ENCODE assay signal across 23 cellular contexts in the genomic region with DNA sequence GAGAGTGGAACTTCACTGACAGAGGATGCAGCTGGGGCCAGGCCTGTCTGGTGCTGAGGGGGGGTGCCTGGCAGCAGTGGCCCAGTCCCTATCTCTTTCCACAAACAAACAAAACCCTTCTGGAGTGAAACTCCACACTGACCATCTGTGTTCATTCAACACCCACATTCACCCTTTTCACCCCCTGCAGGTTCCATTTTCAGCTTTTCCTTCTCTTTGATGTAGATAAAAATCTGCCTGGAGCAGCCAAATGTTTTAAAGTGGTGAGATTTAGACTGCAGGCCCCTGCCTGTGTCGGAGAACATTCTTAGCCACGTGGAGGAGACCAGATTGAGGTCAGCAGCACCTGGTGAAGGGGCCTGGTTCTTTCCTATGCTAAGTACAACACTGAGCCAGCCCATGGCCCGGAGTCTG.
DNase-seq lines count a peak whose midpoint lies in the region; ATAC-seq and TF ChIP-seq lines count a peak whose summit lies in the region.
"Had no signal": no experiment of that assay in that cellular context is flagged by ENCODE, and none has a peak within 500 bp of the region (broad histone marks: within the 10 kb centered on the region; RNA-seq: fewer than 3 reads in every experiment).

No MANE protein-coding gene starts in this region.

- no TSS peak for BruUV-seq in OCI-LY7 (replicated peaks; lab: Mats Ljungman, UMichigan)

- no peaks in the 10 kb centered on the region for H4K20me1 ChIP-seq in hepatocyte (ENCODE audit: insufficient read depth, poor library complexity, severe bottlenecking)
- H4K20me1 ChIP-seq in OCI-LY7 (ENCODE audit: insufficient read depth, low read length), result no peaks in the 10 kb centered on the region

- TF ChIP-seq CTCF in hepatocyte (IDR thresholded peaks at IDR 0.05; ENCODE audit: poor library complexity), result no peak
- no peak for TF ChIP-seq CTCF in parathyroid adenoma (IDR thresholded peaks at IDR 0.05)
- TF ChIP-seq CTCF in OCI-LY7 (conservative IDR thresholded peaks at IDR 0.05; ENCODE audit: low read length), result no peak

- no peaks in the 10 kb centered on the region for H3K27me3 Mint-ChIP-seq in CD4-positive, alpha-beta memory T cell
- H3K27me3 Mint-ChIP-seq: activated B cell treated with CpG ODN at 0.5 μM for 24 hours; activated naive CD8-positive, alpha-beta T cell treated with anti-CD3 and anti-CD28 coated beads for 36 hours; CD4-positive, CD25-positive, alpha-beta regulatory T cell; type B pancreatic cell had no signal

- CTCF ChIA-PET in CD4-positive, alpha-beta memory T cell (lab: Charles Lee; ENCODE audit: partially characterized antibody), result no interaction called here
- CTCF ChIA-PET in OCI-LY7 (lab: Charles Lee; ENCODE audit: unreplicated experiment), result no interaction called here

- H3K9me2 ChIP-seq in hepatocyte (replicated peaks; ENCODE audit: insufficient read depth), result no peaks in the 10 kb centered on the region
- no peaks in the 10 kb centered on the region for H3K9me2 ChIP-seq in OCI-LY7 (ENCODE audit: insufficient read depth, low read length)

- no peaks in the 10 kb centered on the region for H3K36me3 ChIP-seq in hepatocyte (replicated peaks; ENCODE audit: insufficient read depth, low read depth)
- no peaks in the 10 kb centered on the region for H3K36me3 ChIP-seq in parathyroid adenoma (ENCODE audit: control insufficient read depth, insufficient read depth, low read length)
- H3K36me3 ChIP-seq in CD4-positive, alpha-beta memory T cell (ENCODE audit: insufficient read depth, low read length), result no peaks in the 10 kb centered on the region
- H3K36me3 ChIP-seq in OCI-LY7 (ENCODE audit: insufficient read depth, low read length), result no peaks in the 10 kb centered on the region
- H3K36me3 ChIP-seq: ascending aorta, Peyer's patch had no signal

- H3K27ac Mint-ChIP-seq in CD4-positive, alpha-beta memory T cell, result no peak overlapping the region
- H3K27ac Mint-ChIP-seq: activated B cell treated with CpG ODN at 0.5 μM for 24 hours; activated naive CD8-positive, alpha-beta T cell treated with anti-CD3 and anti-CD28 coated beads for 36 hours; CD4-positive, CD25-positive, alpha-beta regulatory T cell; type B pancreatic cell had no signal

- H3K4me3 ChIP-seq in hepatocyte (no peak overlapping the region), parathyroid adenoma (ENCODE audit: low read depth, low read length) (no peak overlapping the region), OCI-LY7 (ENCODE audit: low read depth, low read length, poor library complexity, severe bottlenecking) (no peak overlapping the region)
- no peak overlapping the region for H3K4me3 ChIP-seq in CD4-positive, alpha-beta memory T cell (ENCODE audit: low read length in 2 of 2)
- H3K4me3 ChIP-seq: ascending aorta, Peyer's patch had no signal

- H3K79me2 ChIP-seq in hepatocyte (no peaks in the 10 kb centered on the region), parathyroid adenoma (no peaks in the 10 kb centered on the region), OCI-LY7 (ENCODE audit: insufficient read depth, low read depth, low read length) (no peaks in the 10 kb centered on the region)

- WGBS in hepatocyte (ENCODE audit: low lambda C conversion rate, missing lambda C conversion rate), result 27% methylated on average over 3 of the region's 3 CpGs

- H3K27me3 ChIP-seq in hepatocyte (no peaks in the 10 kb centered on the region), parathyroid adenoma (ENCODE audit: control insufficient read depth, insufficient read depth, low read length) (no peaks in the 10 kb centered on the region)
- H3K27me3 ChIP-seq in CD4-positive, alpha-beta memory T cell (ENCODE audit: insufficient read depth, low read length), result no peaks in the 10 kb centered on the region
- H3K27me3 ChIP-seq: ascending aorta, Peyer's patch had no signal

- no peaks in the 10 kb centered on the region for H3K9me3 ChIP-seq in hepatocyte (ENCODE audit: low read depth)
- H3K9me3 ChIP-seq in parathyroid adenoma (ENCODE audit: control insufficient read depth, low read length), result no peaks in the 10 kb centered on the region
- H3K9me3 ChIP-seq in CD4-positive, alpha-beta memory T cell (ENCODE audit: control insufficient read depth in 1 of 2, low read length in 2 of 2), result no peaks in the 10 kb centered on the region
- H3K9me3 ChIP-seq in OCI-LY7 (ENCODE audit: low read length), result no peaks in the 10 kb centered on the region
- H3K9me3 ChIP-seq: ascending aorta, Peyer's patch had no signal

- intact Hi-C loops in CD4-positive, alpha-beta memory T cell (cut with micrococcal nuclease), result no loop called here
- intact Hi-C loops in OCI-LY7 (cut with micrococcal nuclease; ENCODE audit: unreplicated experiment), result no loop called here

- no peaks in the 10 kb centered on the region for H3K36me3 Mint-ChIP-seq in CD4-positive, alpha-beta memory T cell
- H3K36me3 Mint-ChIP-seq: activated naive CD8-positive, alpha-beta T cell treated with anti-CD3 and anti-CD28 coated beads for 36 hours; CD4-positive, CD25-positive, alpha-beta regulatory T cell; type B pancreatic cell had no signal

- peak; percentile 42 for DNase-seq in DMS 273 (lab: John Stamatoyannopoulos, UW; ENCODE audit: unreplicated experiment)
- no peak for DNase-seq in DMS 273 treated with DMSO at 0.1 percent for 48 hours (lab: John Stamatoyannopoulos, UW)
- DNase-seq in hepatocyte (ENCODE audit: low spot score), result peak; percentile 5
- DNase-seq in RPMI8226, result no peak
- no peak for DNase-seq in CD4-positive, alpha-beta memory T cell
- DNase-seq in OCI-LY7 (ENCODE audit: low spot score), result no peak
- DNase-seq: activated B cell treated with CpG ODN at 0.5 μM for 24 hours; activated CD4-positive, alpha-beta T cell treated with anti-CD3 and anti-CD28 coated beads, Interleukin-2, amount 50 U/mL, for 48 hours; activated CD8-positive, alpha-beta memory T cell treated with anti-CD3 and anti-CD28 coated beads, Interleukin-2, amount 50 U/mL, for 4 hours; activated naive CD8-positive, alpha-beta T cell treated with anti-CD3 and anti-CD28 coated beads for 36 hours; CD4-positive, CD25-positive, alpha-beta regulatory T cell; effector CD4-positive, alpha-beta T cell; foreskin melanocyte; KG1; NCI-H2171; NCI-H510A treated with DMSO at 0.1 percent for 48 hours; Peyer's patch; stimulated activated CD4-positive, alpha-beta T cell treated with anti-CD3 and anti-CD28 coated beads, Interleukin-1b, Interleukin-23, amount 100 ng/mL, for 48 hours had no signal

- no peaks in the 10 kb centered on the region for H3K4me1 Mint-ChIP-seq in CD4-positive, alpha-beta memory T cell
- H3K4me1 Mint-ChIP-seq: activated B cell treated with CpG ODN at 0.5 μM for 24 hours; activated naive CD8-positive, alpha-beta T cell treated with anti-CD3 and anti-CD28 coated beads for 36 hours; CD4-positive, CD25-positive, alpha-beta regulatory T cell had no signal

- ATAC-seq in SK-N-SH treated with all-trans-retinoic acid at 6 μM for 48 hours, result peak; percentile 59; the same call in 2 of the 3 replicates

- H3K9me3 Mint-ChIP-seq in CD4-positive, alpha-beta memory T cell, result peaks cover 0 to 14% (median 3%) of the 10 kb centered on the region in 8 donors
- H3K9me3 Mint-ChIP-seq: activated B cell treated with CpG ODN at 0.5 μM for 24 hours, type B pancreatic cell had no signal

- H2AFZ ChIP-seq in hepatocyte (no peak overlapping the region), parathyroid adenoma (peak overlapping the region; percentile 65), OCI-LY7 (ENCODE audit: low read length) (no peak overlapping the region)

- no peak overlapping the region for H3K4me2 ChIP-seq in hepatocyte
- H3K4me2 ChIP-seq in parathyroid adenoma (ENCODE audit: low read length), result no peak overlapping the region
- H3K4me2 ChIP-seq in OCI-LY7 (ENCODE audit: low read length), result no peak overlapping the region

- H3K4me1 ChIP-seq in hepatocyte (ENCODE audit: insufficient read depth) (peaks cover 12% of the 10 kb centered on the region), parathyroid adenoma (peaks cover 15% of the 10 kb centered on the region), OCI-LY7 (ENCODE audit: insufficient read depth, low read length, poor library complexity, severe bottlenecking) (no peaks in the 10 kb centered on the region)
- no peaks in the 10 kb centered on the region for H3K4me1 ChIP-seq in CD4-positive, alpha-beta memory T cell (ENCODE audit: insufficient read depth, low read length)
- H3K4me1 ChIP-seq: Peyer's patch had no signal

- no peak overlapping the region for H3K9ac ChIP-seq in parathyroid adenoma

- no peak overlapping the region for H3K4me3 Mint-ChIP-seq in CD4-positive, alpha-beta memory T cell
- H3K4me3 Mint-ChIP-seq: activated B cell treated with CpG ODN at 0.5 μM for 24 hours; activated naive CD8-positive, alpha-beta T cell treated with anti-CD3 and anti-CD28 coated beads for 36 hours; CD4-positive, CD25-positive, alpha-beta regulatory T cell; type B pancreatic cell had no signal

- H3K27ac ChIP-seq in hepatocyte (no peak overlapping the region), parathyroid adenoma (no peak overlapping the region), OCI-LY7 (ENCODE audit: low read depth, low read length, poor library complexity, severe bottlenecking) (no peak overlapping the region)
- no peak overlapping the region for H3K27ac ChIP-seq in CD4-positive, alpha-beta memory T cell (ENCODE audit: low read depth, low read length)
- H3K27ac ChIP-seq: 22Rv1, ascending aorta, Peyer's patch had no signal

- POLR2A ChIA-PET in CD4-positive, alpha-beta memory T cell (lab: Charles Lee; ENCODE audit: partially characterized antibody), result no interaction called here
- POLR2A ChIA-PET in OCI-LY7 (lab: Charles Lee), result no interaction called here

TF ChIP-seq in SK-N-SH treated with all-trans-retinoic acid at 6 μM for 48 hours, 23 proteins besides CTCF, POLR2A, EP300 and RAD21 (continues in another document):
- no peak for TF ChIP-seq GLIS3 (CRISPR knock-in tag; IDR thresholded peaks at IDR 0.05)
- peak; percentile 87; the same call in 1 of the 2 replicates for TF ChIP-seq TCF4 (CRISPR knock-in tag; IDR thresholded peaks at IDR 0.05; ENCODE audit: borderline replicate concordance)
- no peak for TF ChIP-seq RARB (CRISPR knock-in tag; IDR thresholded peaks at IDR 0.05)
- TF ChIP-seq ZNF8 (CRISPR knock-in tag; IDR thresholded peaks at IDR 0.05), result no peak
- TF ChIP-seq ARNTL (CRISPR knock-in tag; IDR thresholded peaks at IDR 0.05; ENCODE audit: borderline replicate concordance, low read depth), result no peak

Comparison
In these comparisons a context has a peak if more than half of its experiments do, and no peak if none do; other contexts are left out.
1. DNase-seq: peak in DMS 273 (single experiment) and hepatocyte (single experiment); none in DMS 273 treated with DMSO at 0.1 percent for 48 hours (single experiment), RPMI8226 (single experiment), CD4-positive, alpha-beta memory T cell (0 of 5) and OCI-LY7 (single experiment).